In genomic region chr17:75809631-75810111, GRCh38 we compare ENCODE assay signal across 13 cellular contexts. TPM values are rescaled to one million over a fixed set of nuclear protein-coding genes. Genes with fewer than 3 reads are reported as not detected.
DNase-seq lines count a peak whose midpoint lies in the region; ATAC-seq and TF ChIP-seq lines count a peak whose summit lies in the region.
"Had no signal": no experiment of that assay in that cellular context is flagged by ENCODE, and none has a peak within 500 bp of the region (broad histone marks: within the 10 kb centered on the region; RNA-seq: fewer than 3 reads in every experiment).

No MANE protein-coding gene starts in this region.

- 81% methylated on average over 24 of the region's 24 CpGs for WGBS in liver

- DNase-seq in HCT116 (ENCODE audit: low read depth, low spot score): no peak
- no peak for DNase-seq in epithelial cell of prostate (ENCODE audit: low read depth, low spot score)
- DNase-seq in MG63: no peak
- DNase-seq in Karpas-422: no peak
- no peak for DNase-seq in CD8-positive, alpha-beta T cell
- no peak for DNase-seq in GDM1 (lab: John Stamatoyannopoulos, UW)
- DNase-seq: activated gamma-delta T cell; effector CD4-positive, alpha-beta T cell had no signal

- H3K79me2 ChIP-seq in HCT116 (ENCODE audit: insufficient read depth, low read length) (no peaks in the 10 kb centered on the region), Karpas-422 (ENCODE audit: low read length) (peaks cover 18% of the 10 kb centered on the region)

- peaks cover 0 to 3% of the 10 kb centered on the region in 2 experiments; a peak in 1 of 4 replicates for H3K4me1 ChIP-seq in HCT116 (ENCODE audit: control insufficient read depth in 1 of 2, insufficient read depth in 2 of 2, low read length in 2 of 2)
- H3K4me1 ChIP-seq in liver (ENCODE audit: control insufficient read depth in 4 of 4, insufficient read depth in 4 of 4, low read length in 3 of 4): peaks cover 0 to 27% (median 17%) of the 10 kb centered on the region in 4 donors
- H3K4me1 ChIP-seq in Karpas-422 (ENCODE audit: low read length): peaks cover 24% of the 10 kb centered on the region
- no peaks in the 10 kb centered on the region for H3K4me1 ChIP-seq in CD8-positive, alpha-beta T cell (ENCODE audit: insufficient read depth, low read length)

- peaks cover 26% of the 10 kb centered on the region for H3K4me1 Mint-ChIP-seq in stimulated activated memory B cell treated with anti-CD40 and anti-IgM and Interleukin-4, amounts not matched to agents 10 μg/mL and 1 μg/mL and 100 μg/mL, for 72 hours
- H3K4me1 Mint-ChIP-seq in CD8-positive, alpha-beta T cell (ENCODE audit: low read depth): no peaks in the 10 kb centered on the region
- H3K4me1 Mint-ChIP-seq: neural crest cell had no signal

- H3K4me2 ChIP-seq in HCT116 (ENCODE audit: low read length) (no peak overlapping the region), Karpas-422 (ENCODE audit: low read depth, low read length, poor library complexity, severe bottlenecking) (no peak overlapping the region)

- no peak for ATAC-seq in HCT116
- ATAC-seq in stimulated activated memory B cell treated with anti-CD40 and anti-IgM and Interleukin-4, amounts not matched to agents 10 μg/mL and 1 μg/mL and 100 μg/mL, for 72 hours: no peak
- no peak for ATAC-seq in CD8-positive, alpha-beta T cell

- H3K9me2 ChIP-seq in HCT116 (ENCODE audit: insufficient read depth): no peaks in the 10 kb centered on the region
- no peaks in the 10 kb centered on the region for H3K9me2 ChIP-seq in Karpas-422 (replicated peaks; ENCODE audit: insufficient read depth, low read length)

- peaks cover 19 to 20% of the 10 kb centered on the region in 2 experiments; a peak in 3 of 4 replicates for H3K36me3 ChIP-seq in HCT116 (ENCODE audit: control insufficient read depth in 1 of 2, insufficient read depth in 2 of 2, low read length in 2 of 2)
- H3K36me3 ChIP-seq in liver (ENCODE audit: control insufficient read depth in 4 of 4, insufficient read depth in 3 of 4, low read depth in 1 of 4, low read length in 3 of 4): peaks cover 10 to 32% (median 12%) of the 10 kb centered on the region in 4 donors
- H3K36me3 ChIP-seq in MG63: peaks cover 51% of the 10 kb centered on the region
- H3K36me3 ChIP-seq in Karpas-422 (ENCODE audit: insufficient read depth, low read length): peaks cover 17% of the 10 kb centered on the region
- peaks cover 21% of the 10 kb centered on the region for H3K36me3 ChIP-seq in CD8-positive, alpha-beta T cell (ENCODE audit: insufficient read depth, low read length)

- no peaks in the 10 kb centered on the region for H3K27me3 Mint-ChIP-seq in stimulated activated memory B cell treated with anti-CD40 and anti-IgM and Interleukin-4, amounts not matched to agents 10 μg/mL and 1 μg/mL and 100 μg/mL, for 72 hours
- no peaks in the 10 kb centered on the region for H3K27me3 Mint-ChIP-seq in CD8-positive, alpha-beta T cell (ENCODE audit: low read depth)
- H3K27me3 Mint-ChIP-seq: memory B cell had no signal

- no peak for TF ChIP-seq POLR2A in HCT116 (IDR thresholded peaks at IDR 0.05; ENCODE audit: borderline replicate concordance, extremely low read depth, insufficient read depth, insufficient read length)

- no peaks in the 10 kb centered on the region for H3K9me3 Mint-ChIP-seq in stimulated activated memory B cell treated with anti-CD40 and anti-IgM and Interleukin-4, amounts not matched to agents 10 μg/mL and 1 μg/mL and 100 μg/mL, for 72 hours
- no peaks in the 10 kb centered on the region for H3K9me3 Mint-ChIP-seq in CD8-positive, alpha-beta T cell
- H3K9me3 Mint-ChIP-seq: memory B cell; neural crest cell; T-helper 1 cell treated with Interleukin-12 subunit alpha and Interleukin-12 subunit beta and Interleukin-4 antibody, amounts not matched to agents 30 μg/mL and 1 μg/mL, for 36 hours had no signal

- H3K4me3 ChIP-seq in HCT116 (replicated peaks in 1 of 2; ENCODE audit: low read depth in 1 of 2, low read length in 2 of 2): no peak overlapping the region
- no peak overlapping the region for H3K4me3 ChIP-seq in liver (ENCODE audit: low read depth in 1 of 3, low read length in 3 of 3)
- no peak overlapping the region for H3K4me3 ChIP-seq in MG63
- no peak overlapping the region for H3K4me3 ChIP-seq in Karpas-422 (ENCODE audit: low read length)
- no peak overlapping the region for H3K4me3 ChIP-seq in CD8-positive, alpha-beta T cell (ENCODE audit: low read depth, low read length)

- no peaks in the 10 kb centered on the region for H3K9me3 ChIP-seq in HCT116 (ENCODE audit: control insufficient read depth in 1 of 2, insufficient read depth in 1 of 2, low read depth in 1 of 2, low read length in 2 of 2)
- no peaks in the 10 kb centered on the region for H3K9me3 ChIP-seq in liver (ENCODE audit: control insufficient read depth in 4 of 4, low read length in 3 of 4)
- no peaks in the 10 kb centered on the region for H3K9me3 ChIP-seq in MG63
- H3K9me3 ChIP-seq in Karpas-422 (ENCODE audit: low read length): no peaks in the 10 kb centered on the region
- no peaks in the 10 kb centered on the region for H3K9me3 ChIP-seq in CD8-positive, alpha-beta T cell (ENCODE audit: low read length)

- RAD21 ChIA-PET in HCT116 (lab: Charles Lee; ENCODE audit: low non-redundant PET in 1 of 2, low total read pairs in 2 of 2, uncharacterized antibody in 2 of 2, unreplicated experiment in 2 of 2): no interaction called here

- no TSS peak for BruUV-seq in HCT116 (replicated peaks; lab: Mats Ljungman, UMichigan)

- POLR2A ChIA-PET in HCT116 (lab: Charles Lee): no interaction called here
- POLR2A ChIA-PET in CD8-positive, alpha-beta T cell (lab: Charles Lee): interaction anchor here (0.6 kb wide), 1 partner anchor 924 kb away, joined by 3 read pairs; no protein-coding TSS in a partner anchor

- H2AFZ ChIP-seq in HCT116 (ENCODE audit: low read depth, low read length, poor library complexity, severe bottlenecking) (no peak overlapping the region), Karpas-422 (ENCODE audit: low read length) (no peak overlapping the region)

- H3K27ac ChIP-seq in HCT116 (ENCODE audit: low read depth, low read length) (peak overlapping the region; percentile 10; the same call in 1 of the 2 replicates), epithelial cell of prostate (peak overlapping the region; percentile 62), liver (ENCODE audit: low read depth in 1 of 2, low read length in 2 of 2) (peak overlapping the region; percentile 28 to 43), Karpas-422 (ENCODE audit: low read length) (no peak overlapping the region)
- no peak overlapping the region for H3K27ac ChIP-seq in CD8-positive, alpha-beta T cell (ENCODE audit: low read depth, low read length)

- no peak overlapping the region for H3K9ac ChIP-seq in HCT116 (ENCODE audit: low read length)
- H3K9ac ChIP-seq in liver (ENCODE audit: low read depth in 1 of 2, low read length in 2 of 2): no peak overlapping the region
- H3K9ac ChIP-seq in Karpas-422 (ENCODE audit: low read length): no peak overlapping the region

- no peaks in the 10 kb centered on the region for H4K20me1 ChIP-seq in HCT116 (ENCODE audit: insufficient read depth)
- H4K20me1 ChIP-seq in Karpas-422 (ENCODE audit: insufficient read depth, low read depth, low read length): no peaks in the 10 kb centered on the region; the same call in 1 of the 2 replicates

- intact Hi-C loops in HCT116 (cut with micrococcal nuclease): no loop called here
- intact Hi-C loops in CD8-positive, alpha-beta T cell (cut with DNase I, micrococcal nuclease): no loop called here

- TF ChIP-seq CTCF in HCT116 (IDR thresholded peaks at IDR 0.05 in 2 of 3, conservative IDR thresholded peaks at IDR 0.05 in 1 of 3; ENCODE audit: borderline replicate concordance in 1 of 3, insufficient read depth in 1 of 3, low read depth in 2 of 3, low read length in 2 of 3) (no peak), liver (IDR thresholded peaks at IDR 0.05; ENCODE audit: low read depth, low read length, missing input control) (no peak)
- no peak for TF ChIP-seq CTCF in CD8-positive, alpha-beta T cell (IDR thresholded peaks at IDR 0.05)

- CTCF ChIA-PET in HCT116 (lab: Charles Lee): no interaction called here
- CTCF ChIA-PET in CD8-positive, alpha-beta T cell (lab: Charles Lee): interaction anchor here (0.9 to 2.2 kb wide), 3 partner anchors 13 to 45 kb away, joined by 3 to 8 read pairs (median 3); partner anchors contain the start of gene GALK1

- H3K4me3 Mint-ChIP-seq in stimulated activated memory B cell treated with anti-CD40 and anti-IgM and Interleukin-4, amounts not matched to agents 10 μg/mL and 1 μg/mL and 100 μg/mL, for 72 hours: no peak overlapping the region
- H3K4me3 Mint-ChIP-seq in CD8-positive, alpha-beta T cell: no peak overlapping the region
- H3K4me3 Mint-ChIP-seq: neural crest cell; T-helper 1 cell treated with Interleukin-12 subunit alpha and Interleukin-12 subunit beta and Interleukin-4 antibody, amounts not matched to agents 30 μg/mL and 1 μg/mL, for 36 hours had no signal

- peaks cover 21% of the 10 kb centered on the region for H3K36me3 Mint-ChIP-seq in stimulated activated memory B cell treated with anti-CD40 and anti-IgM and Interleukin-4, amounts not matched to agents 10 μg/mL and 1 μg/mL and 100 μg/mL, for 72 hours
- H3K36me3 Mint-ChIP-seq in CD8-positive, alpha-beta T cell: peaks cover 48% of the 10 kb centered on the region

- peak overlapping the region; percentile 85 for H3K27ac Mint-ChIP-seq in stimulated activated memory B cell treated with anti-CD40 and anti-IgM and Interleukin-4, amounts not matched to agents 10 μg/mL and 1 μg/mL and 100 μg/mL, for 72 hours
- H3K27ac Mint-ChIP-seq in CD8-positive, alpha-beta T cell: no peak overlapping the region
- H3K27ac Mint-ChIP-seq: T-helper 1 cell treated with Interleukin-12 subunit alpha and Interleukin-12 subunit beta and Interleukin-4 antibody, amounts not matched to agents 30 μg/mL and 1 μg/mL, for 36 hours had no signal

- no peaks in the 10 kb centered on the region for H3K27me3 ChIP-seq in HCT116 (ENCODE audit: insufficient read depth, low read length)
- H3K27me3 ChIP-seq in liver (ENCODE audit: control insufficient read depth in 4 of 4, insufficient read depth in 4 of 4, low read length in 3 of 4): no peaks in the 10 kb centered on the region
- no peaks in the 10 kb centered on the region for H3K27me3 ChIP-seq in MG63
- H3K27me3 ChIP-seq in Karpas-422 (ENCODE audit: low read length): no peaks in the 10 kb centered on the region
- H3K27me3 ChIP-seq in CD8-positive, alpha-beta T cell (ENCODE audit: insufficient read depth, low read length): no peaks in the 10 kb centered on the region

- TF ChIP-seq RAD21 in HCT116 (IDR thresholded peaks at IDR 0.05; ENCODE audit: low read depth): no peak
- no peak for TF ChIP-seq RAD21 in liver (IDR thresholded peaks at IDR 0.05)

RNA-seq across cellular contexts. Expression of gene UNK, which starts 25.1 kb away (rescaled TPM):
- total RNA-seq in HCT116 (2021; ENCODE audit: unreplicated experiment): 40.6 TPM
- polyA plus RNA-seq in HCT116 (2012): 25.7 and 28.3 TPM in 2 replicates
- 10 to 100 TPM; 11.5 to 16.4 TPM for total RNA-seq in liver
- 1 to 10 TPM; 4.0 to 6.4 TPM for polyA plus RNA-seq in liver
- 16.0 and 48.1 TPM in 2 replicates for total RNA-seq in MG63 (2014; rRNA removed; shearing (Covaris generic); ENCODE audit: low replicate concordance)
- 22.9 and 49.0 TPM in 2 replicates for total RNA-seq in Karpas-422 (2014; rRNA removed; shearing (Covaris generic); ENCODE audit: low replicate concordance)
- total RNA-seq in CD8-positive, alpha-beta T cell: 10 to 100 TPM; 37.3 to 42.8 TPM

RNA-seq across cellular contexts. Expression of gene UNC13D, which starts 34.5 kb away (rescaled TPM):
- total RNA-seq in HCT116 (2021; ENCODE audit: unreplicated experiment) (20.2 TPM), liver (10 to 100 TPM; 10.3 to 22.9 TPM)
- 20.3 and 22.7 TPM in 2 replicates for polyA plus RNA-seq in HCT116 (2012)
- polyA plus RNA-seq in liver: 1 to 10 TPM; 2.1 to 4.9 TPM
- 0.20 and 0.23 TPM in 2 replicates for total RNA-seq in MG63 (2014; rRNA removed; shearing (Covaris generic); ENCODE audit: low replicate concordance)
- 30.9 and 52.5 TPM in 2 replicates for total RNA-seq in Karpas-422 (2014; rRNA removed; shearing (Covaris generic); ENCODE audit: low replicate concordance)
- 100 to 1,000 TPM; 123 to 124 TPM for total RNA-seq in CD8-positive, alpha-beta T cell

RNA-seq across cellular contexts. Expression of gene GALK1, which starts 44.7 kb away (rescaled TPM):
- total RNA-seq in HCT116 (2021; ENCODE audit: unreplicated experiment) (57.8 TPM), liver (100 to 1,000 TPM in 1 of 2 donors, 10 to 100 TPM in 1; 80.3 to 111 TPM)
- polyA plus RNA-seq in HCT116 (2012): 64.9 and 68.3 TPM in 2 replicates
- polyA plus RNA-seq in liver: 100 to 1,000 TPM in 1 of 2 donors, 10 to 100 TPM in 1; 59.0 to 230 TPM
- total RNA-seq in MG63 (2014; rRNA removed; shearing (Covaris generic); ENCODE audit: low replicate concordance): 30.4 and 51.1 TPM in 2 replicates
- 23.9 and 28.3 TPM in 2 replicates for total RNA-seq in Karpas-422 (2014; rRNA removed; shearing (Covaris generic); ENCODE audit: low replicate concordance)
- total RNA-seq in CD8-positive, alpha-beta T cell: 1 to 10 TPM; 3.4 to 3.7 TPM

RNA-seq across cellular contexts. Expression of gene WBP2, which starts 45.5 kb away (rescaled TPM):
- total RNA-seq in HCT116 (2021; ENCODE audit: unreplicated experiment) (132 TPM), liver (10 to 100 TPM; 29.0 to 32.5 TPM)
- 184 and 186 TPM in 2 replicates for polyA plus RNA-seq in HCT116 (2012)
- polyA plus RNA-seq in liver: 10 to 100 TPM; 70.7 to 99.4 TPM
- total RNA-seq in MG63 (2014; rRNA removed; shearing (Covaris generic); ENCODE audit: low replicate concordance): 6.6 and 7.9 TPM in 2 replicates
- total RNA-seq in Karpas-422 (2014; rRNA removed; shearing (Covaris generic); ENCODE audit: low replicate concordance): 27.9 and 42.7 TPM in 2 replicates
- 10 to 100 TPM; 69.1 to 80.2 TPM for total RNA-seq in CD8-positive, alpha-beta T cell

Comparison
In these comparisons a context has a peak if more than half of its experiments do, and no peak if none do; other contexts are left out.
1. H3K27ac ChIP-seq: peak in HCT116 (single experiment), epithelial cell of prostate (single experiment) and liver (2 of 2); none in Karpas-422 (single experiment) and CD8-positive, alpha-beta T cell (single experiment).